Comparison of ENCODE assay signal across 19 cellular contexts in genomic region chr7:28520074-28521015, GRCh38.
DNase-seq lines count a peak whose midpoint lies in the region; ATAC-seq, FAIRE-seq and TF ChIP-seq lines count a peak whose summit lies in the region.
"Had no signal": no experiment of that assay in that cellular context is flagged by ENCODE, and none has a peak within 500 bp of the region (broad histone marks: within the 10 kb centered on the region; RNA-seq: fewer than 3 reads in every experiment).

No MANE protein-coding gene starts in this region.

- no peak for TF ChIP-seq CTCF in NB4 (IDR thresholded peaks at IDR 0.05; ENCODE audit: low read depth, low read length)
- TF ChIP-seq CTCF in brain (conservative IDR thresholded peaks at IDR 0.05) = no peak
- no peak for TF ChIP-seq CTCF in nephron (IDR thresholded peaks at IDR 0.05; ENCODE audit: unreplicated experiment in 3 of 3)
- no peak for TF ChIP-seq CTCF in Calu3 (IDR thresholded peaks at IDR 0.05; ENCODE audit: unreplicated experiment)

- peak; percentile 59 for DNase-seq in DMS 273 (lab: John Stamatoyannopoulos, UW; ENCODE audit: unreplicated experiment)
- no peak for DNase-seq in DMS 273 treated with DMSO at 0.1 percent for 48 hours (lab: John Stamatoyannopoulos, UW)
- peak; percentile 10 for DNase-seq in NB4 (ENCODE audit: low read depth)
- no peak for DNase-seq in Calu3
- no peak for DNase-seq in H54 (ENCODE audit: insufficient read length, low spot score)
- DNase-seq: activated B cell treated with CpG ODN at 0.5 μM for 24 hours; activated CD4-positive, alpha-beta memory T cell treated with anti-CD3 and anti-CD28 coated beads, Interleukin-2, amount 10 ng/mL, durations not matched to agents 7 days and 5 days; activated naive CD4-positive, alpha-beta T cell; H9; NCI-H1092; NCI-H2029 treated with DMSO at 0.1 percent for 48 hours; stimulated activated CD4-positive, alpha-beta T cell treated with anti-CD3 and anti-CD28 coated beads, Interleukin-12 subunit alpha, Interleukin-12 subunit beta, amount 100 ng/mL, for 4 hours; upper lobe of left lung had no signal

- H3K4me3 Mint-ChIP-seq in brain = peak overlapping the region in 1 of 5 experiments; percentile 26
- no peak overlapping the region for H3K4me3 Mint-ChIP-seq in nephron
- no peak overlapping the region for H3K4me3 Mint-ChIP-seq in Calu3 (ENCODE audit: low read depth, unreplicated experiment)
- H3K4me3 Mint-ChIP-seq: activated B cell treated with CpG ODN at 0.5 μM for 24 hours; activated CD4-positive, alpha-beta memory T cell treated with anti-CD3 and anti-CD28 coated beads, Interleukin-2, amount 10 ng/mL, durations not matched to agents 7 days and 5 days; central memory CD8-positive, alpha-beta T cell; H9 had no signal

- H3K27me3 Mint-ChIP-seq in brain (no peaks in the 10 kb centered on the region), nephron (ENCODE audit: low read depth) (peaks cover 20% of the 10 kb centered on the region), Calu3 (ENCODE audit: unreplicated experiment) (no peaks in the 10 kb centered on the region)
- H3K27me3 Mint-ChIP-seq: activated B cell treated with CpG ODN at 0.5 μM for 24 hours; activated CD4-positive, alpha-beta memory T cell treated with anti-CD3 and anti-CD28 coated beads, Interleukin-2, amount 10 ng/mL, durations not matched to agents 7 days and 5 days had no signal

- no peaks in the 10 kb centered on the region for H3K9me3 Mint-ChIP-seq in brain
- no peaks in the 10 kb centered on the region for H3K9me3 Mint-ChIP-seq in nephron
- H3K9me3 Mint-ChIP-seq in Calu3 (ENCODE audit: low read depth, unreplicated experiment) = no peaks in the 10 kb centered on the region
- H3K9me3 Mint-ChIP-seq: activated B cell treated with CpG ODN at 0.5 μM for 24 hours; activated CD4-positive, alpha-beta memory T cell treated with anti-CD3 and anti-CD28 coated beads, Interleukin-2, amount 10 ng/mL, durations not matched to agents 7 days and 5 days; central memory CD8-positive, alpha-beta T cell; H9 had no signal

- no peak for ATAC-seq in GM19035 (IDR thresholded peaks at IDR 0.05; ENCODE audit: unreplicated experiment)
- ATAC-seq: gastroesophageal sphincter, Panc1 had no signal

- intact Hi-C loops in Calu3 (cut with micrococcal nuclease; ENCODE audit: unreplicated experiment) = no loop called here

- TF ChIP-seq POLR2A in NB4 (IDR thresholded peaks at IDR 0.05; ENCODE audit: extremely low read depth, insufficient read length) (no peak), H54 (IDR thresholded peaks at IDR 0.05; ENCODE audit: low read depth, low read length) (no peak)

- H3K36me3 Mint-ChIP-seq in brain (no peaks in the 10 kb centered on the region), nephron (ENCODE audit: low read depth) (no peaks in the 10 kb centered on the region), Calu3 (ENCODE audit: insufficient read depth, unreplicated experiment) (no peaks in the 10 kb centered on the region)

- FAIRE-seq in H54 (lab: Jason Lieb, UNC) = no peak

- no TSS peak for BruUV-seq in Calu3 (replicated peaks; lab: Mats Ljungman, UMichigan)

- H3K27ac Mint-ChIP-seq in brain (peak overlapping the region in 3 of 5 experiments; percentile 49 to 56 (median 55)), nephron (peak overlapping the region; percentile 18 to 91 (median 75)), Calu3 (ENCODE audit: unreplicated experiment) (no peak overlapping the region)
- H3K27ac Mint-ChIP-seq: activated B cell treated with CpG ODN at 0.5 μM for 24 hours; activated CD4-positive, alpha-beta memory T cell treated with anti-CD3 and anti-CD28 coated beads, Interleukin-2, amount 10 ng/mL, durations not matched to agents 7 days and 5 days; H9 had no signal

- CTCF ChIA-PET in Calu3 (lab: Charles Lee) = interaction anchor here (0.7 kb wide), 1 partner anchor 19 kb away, joined by 3 read pairs; no protein-coding TSS in a partner anchor

- H3K4me3 ChIP-seq in NB4 (ENCODE audit: low read depth, low read length) = no peak overlapping the region
- H3K4me3 ChIP-seq: gastroesophageal sphincter, upper lobe of left lung had no signal

- H3K4me1 Mint-ChIP-seq in brain (peaks cover 55% of the 10 kb centered on the region), nephron (peaks cover 56% of the 10 kb centered on the region), Calu3 (ENCODE audit: low read depth, unreplicated experiment) (no peaks in the 10 kb centered on the region)
- H3K4me1 Mint-ChIP-seq: activated CD4-positive, alpha-beta memory T cell treated with anti-CD3 and anti-CD28 coated beads, Interleukin-2, amount 10 ng/mL, durations not matched to agents 7 days and 5 days; central memory CD8-positive, alpha-beta T cell had no signal

Comparison
In these comparisons a context has a peak if more than half of its experiments do, and no peak if none do; other contexts are left out.
1. DNase-seq: peak in DMS 273 (single experiment) and NB4 (single experiment); none in DMS 273 treated with DMSO at 0.1 percent for 48 hours (single experiment), Calu3 (single experiment) and H54 (single experiment).